In the genomic region with DNA sequence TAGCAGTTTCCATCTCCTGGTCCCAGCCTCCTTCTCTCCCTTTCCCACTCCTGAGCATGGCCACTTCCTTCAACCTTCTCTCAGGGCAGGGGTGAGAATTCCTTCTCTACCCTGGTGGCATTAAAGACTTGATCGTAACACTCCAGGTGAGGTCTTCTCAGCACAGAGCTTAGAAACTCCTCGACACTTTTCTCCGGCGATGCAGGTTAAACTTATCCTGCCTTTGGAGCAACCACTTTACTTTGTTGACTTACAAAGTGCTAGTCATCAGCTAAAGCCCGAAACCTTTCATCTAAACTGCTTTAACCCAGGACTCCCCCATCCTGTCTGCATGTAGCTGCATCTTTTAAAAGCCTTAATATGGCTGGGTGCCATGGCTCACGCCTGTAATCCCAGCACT, we compare ENCODE assay signal across 13 cellular contexts. TPM values are rescaled to one million over a fixed set of nuclear protein-coding genes. Genes with fewer than 3 reads are reported as not detected.
A peak's percentile ranks its signal among the peaks of the same experiment; 100 is the strongest.
DNase-seq lines count a peak whose midpoint lies in the region; ATAC-seq lines count a peak whose summit lies in the region.
"Had no signal": no experiment of that assay in that cellular context is flagged by ENCODE, and none has a peak within 500 bp of the region (broad histone marks: within the 10 kb centered on the region; RNA-seq: fewer than 3 reads in every experiment).

No MANE protein-coding gene starts in this region.

- H3K27me3 ChIP-seq in effector memory CD4-positive, alpha-beta T cell (replicated peaks; ENCODE audit: control insufficient read depth, insufficient read depth, low read length, poor library complexity, severe bottlenecking), result no peaks in the 10 kb centered on the region
- H3K27me3 ChIP-seq: gastroesophageal sphincter had no signal

- H3K4me1 Mint-ChIP-seq in activated T-cell treated with anti-CD3 and anti-CD28 coated beads, Interleukin-2, amount 50 U/mL, for 24 hours (ENCODE audit: low read depth), result peaks cover 95% of the 10 kb centered on the region
- peaks cover 54% of the 10 kb centered on the region for H3K4me1 Mint-ChIP-seq in T-helper 17 cell
- H3K4me1 Mint-ChIP-seq in stimulated activated naive CD8-positive, alpha-beta T cell treated with anti-CD3 and anti-CD28 coated beads, Interleukin-15, amount 100 ng/mL, for 72 hours, result peaks cover 94% of the 10 kb centered on the region

- H3K9me3 Mint-ChIP-seq in activated T-cell treated with anti-CD3 and anti-CD28 coated beads, Interleukin-2, amount 50 U/mL, for 24 hours, result no peaks in the 10 kb centered on the region
- no peaks in the 10 kb centered on the region for H3K9me3 Mint-ChIP-seq in stimulated activated naive CD8-positive, alpha-beta T cell treated with anti-CD3 and anti-CD28 coated beads, Interleukin-15, amount 100 ng/mL, for 72 hours
- H3K9me3 Mint-ChIP-seq: nephron had no signal

- H3K9me3 ChIP-seq in T-helper 17 cell (ENCODE audit: control insufficient read depth, low read length, poor library complexity, severe bottlenecking), result no peaks in the 10 kb centered on the region
- H3K9me3 ChIP-seq in effector memory CD4-positive, alpha-beta T cell (ENCODE audit: control insufficient read depth, low read length), result no peaks in the 10 kb centered on the region
- H3K9me3 ChIP-seq: gastroesophageal sphincter had no signal

- H3K4me1 ChIP-seq in effector memory CD4-positive, alpha-beta T cell (ENCODE audit: control insufficient read depth, insufficient read depth, low read length, poor library complexity, severe bottlenecking), result peaks cover 60% of the 10 kb centered on the region

- H3K4me3 ChIP-seq in effector memory CD4-positive, alpha-beta T cell (ENCODE audit: insufficient read depth, low read depth, low read length, poor library complexity, severe bottlenecking), result no peak overlapping the region
- H3K4me3 ChIP-seq: coronary artery, gastroesophageal sphincter had no signal

- no peaks in the 10 kb centered on the region for H3K36me3 ChIP-seq in effector memory CD4-positive, alpha-beta T cell (ENCODE audit: control insufficient read depth, insufficient read depth, low read length)
- H3K36me3 ChIP-seq: gastroesophageal sphincter had no signal

- no peak for DNase-seq in activated T-cell treated with anti-CD3 and anti-CD28 coated beads, Interleukin-2, amount 50 U/mL, for 24 hours
- no peak for DNase-seq in activated T-cell treated with anti-CD3 and anti-CD28 coated beads, Interleukin-2, amount 50 U/mL, for 48 hours
- DNase-seq in T-helper 17 cell (peak in 1 of 3 donors; percentile 7), middle frontal gyrus (ENCODE audit: extremely low spot score, low spot score) (no peak), C1 segment of cervical spinal cord (lab: John Stamatoyannopoulos, UW) (no peak)
- DNase-seq in effector memory CD4-positive, alpha-beta T cell, result no peak
- no peak for DNase-seq in stimulated activated naive CD8-positive, alpha-beta T cell treated with anti-CD3 and anti-CD28 coated beads, Interleukin-15, amount 100 ng/mL, for 72 hours
- DNase-seq: NCI-H146, NCI-H226 had no signal

- peak overlapping the region; percentile 75 for H3K4me3 Mint-ChIP-seq in activated T-cell treated with anti-CD3 and anti-CD28 coated beads, Interleukin-2, amount 50 U/mL, for 24 hours
- H3K4me3 Mint-ChIP-seq in T-helper 17 cell, result peak overlapping the region; percentile 75
- H3K4me3 Mint-ChIP-seq in stimulated activated naive CD8-positive, alpha-beta T cell treated with anti-CD3 and anti-CD28 coated beads, Interleukin-15, amount 100 ng/mL, for 72 hours, result peak overlapping the region; percentile 82 to 87
- H3K4me3 Mint-ChIP-seq: nephron had no signal

- peak overlapping the region; percentile 98 for H3K27ac Mint-ChIP-seq in activated T-cell treated with anti-CD3 and anti-CD28 coated beads, Interleukin-2, amount 50 U/mL, for 24 hours
- peak overlapping the region; percentile 98 for H3K27ac Mint-ChIP-seq in T-helper 17 cell
- peak overlapping the region; percentile 96 to 98 for H3K27ac Mint-ChIP-seq in stimulated activated naive CD8-positive, alpha-beta T cell treated with anti-CD3 and anti-CD28 coated beads, Interleukin-15, amount 100 ng/mL, for 72 hours
- H3K27ac Mint-ChIP-seq: nephron had no signal

- peak overlapping the region; percentile 87 for H3K27ac ChIP-seq in effector memory CD4-positive, alpha-beta T cell (ENCODE audit: insufficient read depth, low read length, poor library complexity, severe bottlenecking)
- H3K27ac ChIP-seq: coronary artery, gastroesophageal sphincter had no signal

- H3K27me3 Mint-ChIP-seq in activated T-cell treated with anti-CD3 and anti-CD28 coated beads, Interleukin-2, amount 50 U/mL, for 24 hours, result no peaks in the 10 kb centered on the region
- H3K27me3 Mint-ChIP-seq in T-helper 17 cell, result no peaks in the 10 kb centered on the region
- H3K27me3 Mint-ChIP-seq in stimulated activated naive CD8-positive, alpha-beta T cell treated with anti-CD3 and anti-CD28 coated beads, Interleukin-15, amount 100 ng/mL, for 72 hours, result no peaks in the 10 kb centered on the region

- peak; percentile 39 for ATAC-seq in T-helper 17 cell
- no peak for ATAC-seq in stimulated activated naive CD8-positive, alpha-beta T cell treated with anti-CD3 and anti-CD28 coated beads, Interleukin-15, amount 100 ng/mL, for 72 hours
- no peak for ATAC-seq in HG03378 (IDR thresholded peaks at IDR 0.05; ENCODE audit: unreplicated experiment)
- ATAC-seq: gastroesophageal sphincter had no signal

- H3K36me3 Mint-ChIP-seq in activated T-cell treated with anti-CD3 and anti-CD28 coated beads, Interleukin-2, amount 50 U/mL, for 24 hours (ENCODE audit: low read depth), result peaks cover 6% of the 10 kb centered on the region
- no peaks in the 10 kb centered on the region for H3K36me3 Mint-ChIP-seq in T-helper 17 cell (ENCODE audit: low read depth)

RNA-seq across cellular contexts. Expression of gene STK17B, which starts 59.1 kb away (rescaled TPM):
- 100 to 1,000 TPM; 417 to 460 TPM for total RNA-seq in T-helper 17 cell
